Comparison of ENCODE assay signal across 22 cellular contexts in genomic region chr6:112160745-112161144, GRCh38.
A peak's percentile ranks its signal among the peaks of the same experiment; 100 is the strongest.
DNase-seq lines count a peak whose midpoint lies in the region; ATAC-seq, FAIRE-seq and TF ChIP-seq lines count a peak whose summit lies in the region.
"Had no signal": no experiment of that assay in that cellular context is flagged by ENCODE, and none has a peak within 500 bp of the region (broad histone marks: within the 10 kb centered on the region; RNA-seq: fewer than 3 reads in every experiment).

No MANE protein-coding gene starts in this region.

- H3K36me3 ChIP-seq in HepG2 (replicated peaks in 1 of 2; ENCODE audit: control insufficient read depth in 1 of 2, insufficient read depth in 2 of 2, low read length in 2 of 2) (no peaks in the 10 kb centered on the region), right lobe of liver (no peaks in the 10 kb centered on the region), esophagus muscularis mucosa (peaks cover 30 to 100% (median 90%) of the 10 kb centered on the region in 4 donors), osteoblast (ENCODE audit: insufficient read depth, low read length) (peaks cover 97% of the 10 kb centered on the region), uterus (no peaks in the 10 kb centered on the region)

- TF ChIP-seq EP300 in HepG2 (IDR thresholded peaks at IDR 0.05; ENCODE audit: low read depth in 2 of 2, low read length in 2 of 2) (no peak), HepG2 (CRISPR knock-in tag; IDR thresholded peaks at IDR 0.05; ENCODE audit: borderline replicate concordance) (no peak), esophagus muscularis mucosa (IDR thresholded peaks at IDR 0.05) (no peak)

- H3K27ac ChIP-seq in HepG2 (ENCODE audit: extremely low read length, insufficient read depth, low read length) = no peak overlapping the region
- no peak overlapping the region for H3K27ac ChIP-seq in right lobe of liver
- peak overlapping the region; percentile 3 to 48 (median 24) for H3K27ac ChIP-seq in esophagus muscularis mucosa (replicated peaks in 1 of 4)
- no peak overlapping the region for H3K27ac ChIP-seq in osteoblast (ENCODE audit: low read depth, low read length)
- H3K27ac ChIP-seq in uterus = peak overlapping the region; percentile 0 to 55
- H3K27ac ChIP-seq: 22Rv1, A549, C4-2B, HL-60 had no signal

- H3K4me2 ChIP-seq in HepG2 (ENCODE audit: low read depth, low read length) (no peak overlapping the region), osteoblast (ENCODE audit: insufficient read depth, low read length) (no peak overlapping the region)
- H3K4me2 ChIP-seq: A549, GM23338 had no signal

- no peak for FAIRE-seq in HepG2 (lab: Jason Lieb, UNC)
- FAIRE-seq: A549, D721Med, G401.6, GM12891, H54 had no signal

- CTCF ChIA-PET in HepG2 (lab: Yijun Ruan, JAX; ENCODE audit: low intra/inter-chr PET ratio, low total read pairs) = no interaction called here

- no peak for ATAC-seq in HepG2
- ATAC-seq in right lobe of liver = no peak
- no peak for ATAC-seq in GM21619 (IDR thresholded peaks at IDR 0.05; ENCODE audit: unreplicated experiment)
- ATAC-seq in HG03521 (IDR thresholded peaks at IDR 0.05; ENCODE audit: unreplicated experiment) = no peak
- ATAC-seq: A549, GM23338 had no signal

- no peak for TF ChIP-seq CTCF in HepG2 (CRISPR knock-in tag; IDR thresholded peaks at IDR 0.05)
- no peak for TF ChIP-seq CTCF in right lobe of liver (IDR thresholded peaks at IDR 0.05)
- TF ChIP-seq CTCF in esophagus muscularis mucosa (IDR thresholded peaks at IDR 0.05) = no peak
- no peak for TF ChIP-seq CTCF in osteoblast (IDR thresholded peaks at IDR 0.05; ENCODE audit: extremely low read depth, low read depth, low read length)
- no peak for TF ChIP-seq CTCF in uterus (IDR thresholded peaks at IDR 0.05)

- 3% methylated on average over 1 of the region's 1 CpG for WGBS in HepG2 (ENCODE audit: low lambda C conversion rate)
- 87% methylated on average over 1 of the region's 1 CpG for WGBS in right lobe of liver (ENCODE audit: insufficient coverage, low coverage, low lambda C conversion rate, missing lambda C conversion rate)
- 78% methylated on average over 1 of the region's 1 CpG for WGBS in esophagus muscularis mucosa

- no TSS peak for BruUV-seq in HepG2 (replicated peaks; lab: Mats Ljungman, UMichigan)

- H3K4me1 ChIP-seq in HepG2 (ENCODE audit: insufficient read depth, low read length) (no peaks in the 10 kb centered on the region), right lobe of liver (no peaks in the 10 kb centered on the region), esophagus muscularis mucosa (peaks cover 4 to 24% (median 17%) of the 10 kb centered on the region in 4 donors), osteoblast (ENCODE audit: insufficient read depth, low read length) (no peaks in the 10 kb centered on the region), uterus (no peaks in the 10 kb centered on the region)
- H3K4me1 ChIP-seq: A549, Caco-2 had no signal

- POLR2A ChIA-PET in HepG2 (lab: Yijun Ruan, JAX) = no interaction called here

- no peak overlapping the region for H3K9ac ChIP-seq in HepG2 (ENCODE audit: insufficient read depth, low read depth, low read length)

- no peak for DNase-seq in HepG2 (ENCODE audit: low spot score)
- DNase-seq in right lobe of liver = no peak
- DNase-seq in esophagus muscularis mucosa (ENCODE audit: extremely low spot score) = no peak
- DNase-seq in osteoblast (ENCODE audit: insufficient read length, low spot score, missing footprints) = peak; percentile 51
- no peak for DNase-seq in uterus
- DNase-seq in mesenteric fat pad (ENCODE audit: low spot score) = no peak
- DNase-seq: AML-193; Caco-2; CD4-positive, alpha-beta T cell; HCEC 1CT; HFFc6 had no signal

- peaks cover 0 to 15% of the 10 kb centered on the region in 2 experiments; a peak in 2 of 5 replicates for H3K27me3 ChIP-seq in HepG2 (ENCODE audit: control insufficient read depth in 1 of 2, insufficient read depth in 2 of 2, low read length in 2 of 2)
- H3K27me3 ChIP-seq in right lobe of liver = no peaks in the 10 kb centered on the region
- H3K27me3 ChIP-seq in esophagus muscularis mucosa = no peaks in the 10 kb centered on the region
- no peaks in the 10 kb centered on the region for H3K27me3 ChIP-seq in osteoblast (ENCODE audit: insufficient read depth, low read length)
- H3K27me3 ChIP-seq in uterus = no peaks in the 10 kb centered on the region

- H3K9me3 ChIP-seq in HepG2 (ENCODE audit: low read length) (no peaks in the 10 kb centered on the region), right lobe of liver (no peaks in the 10 kb centered on the region), esophagus muscularis mucosa (no peaks in the 10 kb centered on the region), osteoblast (ENCODE audit: low read depth, low read length) (no peaks in the 10 kb centered on the region), uterus (no peaks in the 10 kb centered on the region)
- H3K9me3 ChIP-seq: A549, Caco-2 had no signal

- H3K4me3 ChIP-seq in HepG2 (replicated peaks in 1 of 3; ENCODE audit: insufficient read depth in 1 of 3, low read depth in 2 of 3, low read length in 3 of 3) (no peak overlapping the region), right lobe of liver (no peak overlapping the region), esophagus muscularis mucosa (no peak overlapping the region), osteoblast (ENCODE audit: insufficient read depth, low read length) (no peak overlapping the region), uterus (no peak overlapping the region)
- H3K4me3 ChIP-seq: A549, GM23338 had no signal

- no peaks in the 10 kb centered on the region for H3K79me2 ChIP-seq in HepG2 (ENCODE audit: insufficient read depth, low read length)
- H3K79me2 ChIP-seq in osteoblast (ENCODE audit: insufficient read depth, low read length) = no peaks in the 10 kb centered on the region

- H2AFZ ChIP-seq in HepG2 (ENCODE audit: low read length) (no peak overlapping the region), osteoblast (ENCODE audit: low read length) (no peak overlapping the region)
- H2AFZ ChIP-seq: GM23338 had no signal

- in situ Hi-C loops in HepG2 (cut with HindIII; ENCODE audit: extremely low pct_ligation_motif_present, low pct_unique_long_range_greater_than_20kb) = loop anchor here (5.0 to 25.0 kb wide), 2 partner anchors 73 to 448 kb away; partner anchors contain the start of genes FAM229B and TUBE1

- intact Hi-C loops in HepG2 (cut with micrococcal nuclease; ENCODE audit: unreplicated experiment) (loop anchor here (5.0 kb wide), 1 partner anchor 148 kb away; no protein-coding TSS in a partner anchor), right lobe of liver (cut with DNase I) (loop anchor here (5.0 to 10.0 kb wide), 2 partner anchors 73 to 446 kb away; partner anchors contain the start of genes FAM229B (in 1 of the 2) and TUBE1 (in 1 of the 2)), esophagus muscularis mucosa (cut with DNase I) (no loop called here), uterus (cut with DNase I; ENCODE audit: low total_unique reads) (no loop called here)

- no peak for TF ChIP-seq RAD21 in HepG2 (CRISPR knock-in tag; IDR thresholded peaks at IDR 0.05)

- H4K20me1 ChIP-seq in HepG2 (ENCODE audit: insufficient read depth, low read length) (no peaks in the 10 kb centered on the region), osteoblast (ENCODE audit: insufficient read depth, low read length) (no peaks in the 10 kb centered on the region)

- no peak for TF ChIP-seq POLR2A in HepG2 (IDR thresholded peaks at IDR 0.05; ENCODE audit: insufficient read depth in 1 of 2, low read depth in 2 of 2, low read length in 2 of 2)
- TF ChIP-seq POLR2A in right lobe of liver (IDR thresholded peaks at IDR 0.05) = no peak
- TF ChIP-seq POLR2A in esophagus muscularis mucosa (IDR thresholded peaks at IDR 0.05; ENCODE audit: low read depth) = no peak
- TF ChIP-seq POLR2A in uterus (IDR thresholded peaks at IDR 0.05) = no peak

TF ChIP-seq in HepG2, 621 proteins besides CTCF, POLR2A, EP300 and RAD21:
- TF ChIP-seq CREB1 (IDR thresholded peaks at IDR 0.05) (peak; percentile 52; the same call in 1 of the 2 replicates), CREB1 (CRISPR knock-in tag; IDR thresholded peaks at IDR 0.05) (no peak), ATF7 (IDR thresholded peaks at IDR 0.05) (peak; percentile 91), ATF7 (CRISPR knock-in tag; IDR thresholded peaks at IDR 0.05) (no peak), PRDM10 (CRISPR knock-in tag; IDR thresholded peaks at IDR 0.05; ENCODE audit: low read depth) (no peak)

Comparison
In these comparisons a context has a peak if more than half of its experiments do, and no peak if none do; other contexts are left out.
1. H3K27ac ChIP-seq: peak in esophagus muscularis mucosa (4 of 4) and uterus (2 of 2); none in HepG2 (single experiment), right lobe of liver (0 of 3) and osteoblast (single experiment).
2. intact Hi-C loops: an anchor here in HepG2 (5.0 kb wide) and right lobe of liver (5.0 to 10.0 kb wide); none called in esophagus muscularis mucosa and uterus.